15 cellular contexts compared by ENCODE assay signal in the genomic region with DNA sequence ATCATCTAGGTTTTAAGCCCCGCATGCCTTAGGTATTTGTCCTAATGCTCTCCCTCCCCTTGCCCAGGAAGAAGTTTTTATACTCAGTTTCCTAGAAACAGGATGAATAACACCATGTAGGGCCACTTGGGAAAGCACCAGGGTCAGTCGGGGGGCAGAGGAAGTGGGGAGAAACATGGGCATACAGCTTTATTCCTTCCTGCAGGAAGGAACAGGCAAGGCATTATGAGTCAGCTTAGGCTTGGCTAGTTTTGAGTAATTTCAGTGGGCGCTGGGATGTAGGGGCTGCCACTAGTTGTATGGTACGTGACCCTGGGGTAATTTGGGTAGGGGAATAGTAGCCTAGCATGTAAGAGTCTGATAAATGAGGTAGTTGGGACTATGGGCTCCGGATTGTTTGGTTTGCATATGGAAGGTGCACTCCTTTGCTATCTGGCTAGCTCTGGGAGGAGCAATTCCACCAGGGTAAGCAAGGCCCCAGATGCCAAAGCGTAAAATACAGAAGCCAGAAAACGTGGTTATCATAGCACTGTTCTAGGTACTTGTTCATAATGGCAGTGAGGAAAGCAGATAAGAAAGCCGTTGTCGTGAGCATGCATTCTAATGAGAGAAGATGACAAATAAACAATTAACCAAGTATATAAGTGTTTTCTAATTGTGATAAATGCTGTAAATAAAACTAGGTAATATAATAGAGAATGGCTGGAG. TPM values are rescaled to one million over a fixed set of nuclear protein-coding genes. Genes with fewer than 3 reads are reported as not detected.
A peak's percentile ranks its signal among the peaks of the same experiment; 100 is the strongest.
DNase-seq lines count a peak whose midpoint lies in the region; ATAC-seq, FAIRE-seq and TF ChIP-seq lines count a peak whose summit lies in the region.
"Had no signal": no experiment of that assay in that cellular context is flagged by ENCODE, and none has a peak within 500 bp of the region (broad histone marks: within the 10 kb centered on the region; RNA-seq: fewer than 3 reads in every experiment).

No MANE protein-coding gene starts in this region.

- dilution Hi-C loops in keratinocyte (cut with MboI; ENCODE audit: extremely low pct_ligation_motif_present, low sequenced_read_pairs): no loop called here

- H3K36me3 ChIP-seq in keratinocyte (ENCODE audit: control insufficient read depth in 2 of 2, extremely low read depth in 1 of 2, insufficient read depth in 2 of 2, low read length in 2 of 2): no peaks in the 10 kb centered on the region
- H3K36me3 ChIP-seq in BE2C: no peaks in the 10 kb centered on the region

- TF ChIP-seq CTCF in keratinocyte (optimal IDR thresholded peaks at IDR 0.05 in 1 of 3, IDR thresholded peaks at IDR 0.05 in 1 of 3, conservative IDR thresholded peaks at IDR 0.05 in 1 of 3; ENCODE audit: extremely low read depth in 1 of 3, insufficient read depth in 2 of 3, low read length in 3 of 3) (no peak), BE2C (IDR thresholded peaks at IDR 0.05; ENCODE audit: low read depth, low read length) (no peak), omental fat pad (IDR thresholded peaks at IDR 0.05) (no peak)

- DNase-seq in AG08395 (ENCODE audit: low spot score): peak; percentile 5
- DNase-seq in GM12892 (ENCODE audit: insufficient read length): no peak
- peak; percentile 12 for DNase-seq in activated naive CD8-positive, alpha-beta T cell treated with anti-CD3 and anti-CD28 coated beads for 36 hours
- peak; percentile 13 for DNase-seq in keratinocyte (ENCODE audit: low read depth, low spot score)
- no peak for DNase-seq in retina
- DNase-seq in NK-92 treated with Interleukin-12 subunit alpha and Interleukin-12 subunit beta, amount 100 ng/mL, for 24 hours (lab: John Stamatoyannopoulos, UW): no peak
- DNase-seq in BE2C: no peak
- DNase-seq in omental fat pad (ENCODE audit: low spot score): no peak
- DNase-seq: activated CD8-positive, alpha-beta memory T cell treated with anti-CD3 and anti-CD28 coated beads, Interleukin-2, amount 10 ng/mL, durations not matched to agents 7 days and 5 days; NCI-H2029; stimulated activated CD4-positive, alpha-beta T cell treated with anti-CD3 and anti-CD28 coated beads, Interleukin-4, amount 100 ng/mL, for 4 hours had no signal

- H3K27me3 Mint-ChIP-seq in activated naive CD8-positive, alpha-beta T cell treated with anti-CD3 and anti-CD28 coated beads for 36 hours: no peaks in the 10 kb centered on the region
- H3K27me3 Mint-ChIP-seq: activated CD8-positive, alpha-beta memory T cell treated with anti-CD3 and anti-CD28 coated beads, Interleukin-2, amount 10 ng/mL, durations not matched to agents 7 days and 5 days; central memory CD8-positive, alpha-beta T cell; type B pancreatic cell had no signal

- H3K79me2 ChIP-seq in keratinocyte (ENCODE audit: control insufficient read depth, insufficient read depth, low read length): peaks cover 79% of the 10 kb centered on the region

- H3K4me3 ChIP-seq in keratinocyte (ENCODE audit: control insufficient read depth in 2 of 3, extremely low read depth in 1 of 3, insufficient read depth in 2 of 3, low read depth in 1 of 3, low read length in 3 of 3) (no peak overlapping the region), BE2C (ENCODE audit: low read depth, low read length) (no peak overlapping the region)
- H3K4me3 ChIP-seq: hepatocyte had no signal

- H3K9ac ChIP-seq in keratinocyte (ENCODE audit: control insufficient read depth, extremely low read depth, insufficient read depth, low read length): no peak overlapping the region

- no peak overlapping the region for H3K4me3 Mint-ChIP-seq in activated naive CD8-positive, alpha-beta T cell treated with anti-CD3 and anti-CD28 coated beads for 36 hours
- H3K4me3 Mint-ChIP-seq: activated CD8-positive, alpha-beta memory T cell treated with anti-CD3 and anti-CD28 coated beads, Interleukin-2, amount 10 ng/mL, durations not matched to agents 7 days and 5 days; central memory CD8-positive, alpha-beta T cell; nephron; type B pancreatic cell had no signal

- no peaks in the 10 kb centered on the region for H4K20me1 ChIP-seq in keratinocyte (ENCODE audit: control insufficient read depth, extremely low read depth, insufficient read depth, low read length)

- FAIRE-seq in GM12892 (lab: Jason Lieb, UNC) (peak; percentile 90), keratinocyte (lab: Jason Lieb, UNC) (peak; percentile 55)

- H3K9me3 ChIP-seq in keratinocyte (ENCODE audit: control insufficient read depth, low read depth, low read length) (no peaks in the 10 kb centered on the region), BE2C (no peaks in the 10 kb centered on the region)

- H3K4me2 ChIP-seq in keratinocyte (ENCODE audit: control insufficient read depth, extremely low read depth, insufficient read depth, low read depth, low read length): peak overlapping the region; percentile 3
- H3K4me2 ChIP-seq: hepatocyte had no signal

- H3K27ac ChIP-seq in keratinocyte (ENCODE audit: control insufficient read depth, insufficient read depth, low read length): peak overlapping the region; percentile 19
- H3K27ac ChIP-seq: hepatocyte had no signal

- no peak for TF ChIP-seq POLR2A in GM12892 (IDR thresholded peaks at IDR 0.05; ENCODE audit: low read depth, low read length)

- H3K4me1 ChIP-seq in keratinocyte (ENCODE audit: control insufficient read depth, extremely low read depth, insufficient read depth, low read length): peaks cover 23% of the 10 kb centered on the region
- H3K4me1 ChIP-seq in BE2C: peaks cover 11% of the 10 kb centered on the region

- H3K27ac Mint-ChIP-seq in activated naive CD8-positive, alpha-beta T cell treated with anti-CD3 and anti-CD28 coated beads for 36 hours: no peak overlapping the region
- H3K27ac Mint-ChIP-seq: activated CD8-positive, alpha-beta memory T cell treated with anti-CD3 and anti-CD28 coated beads, Interleukin-2, amount 10 ng/mL, durations not matched to agents 7 days and 5 days; nephron; type B pancreatic cell had no signal

- peaks cover 2% of the 10 kb centered on the region for H3K9me1 ChIP-seq in keratinocyte (ENCODE audit: control insufficient read depth, extremely low read depth, insufficient read depth, low read length)

- no peak for ATAC-seq in omental fat pad (ENCODE audit: low FRiP score)
- ATAC-seq: activated CD8-positive, alpha-beta memory T cell treated with anti-CD3 and anti-CD28 coated beads, Interleukin-2, amount 10 ng/mL, durations not matched to agents 7 days and 5 days had no signal

- H3K36me3 Mint-ChIP-seq in activated naive CD8-positive, alpha-beta T cell treated with anti-CD3 and anti-CD28 coated beads for 36 hours: peaks cover 4% of the 10 kb centered on the region

- no peak overlapping the region for H2AFZ ChIP-seq in keratinocyte (ENCODE audit: control insufficient read depth, low read length)
- H2AFZ ChIP-seq: hepatocyte had no signal

- H3K9me3 Mint-ChIP-seq in activated naive CD8-positive, alpha-beta T cell treated with anti-CD3 and anti-CD28 coated beads for 36 hours: no peaks in the 10 kb centered on the region
- H3K9me3 Mint-ChIP-seq: central memory CD8-positive, alpha-beta T cell; nephron; type B pancreatic cell had no signal

- peaks cover 18% of the 10 kb centered on the region for H3K4me1 Mint-ChIP-seq in activated naive CD8-positive, alpha-beta T cell treated with anti-CD3 and anti-CD28 coated beads for 36 hours

- H3K27me3 ChIP-seq in keratinocyte (ENCODE audit: control insufficient read depth, extremely low read depth, insufficient read depth, low read length) (no peaks in the 10 kb centered on the region), BE2C (no peaks in the 10 kb centered on the region)
- H3K27me3 ChIP-seq: hepatocyte had no signal

RNA-seq across cellular contexts. Expression of gene ACER3, which starts 24.8 kb away (rescaled TPM):
- polyA plus RNA-seq in GM12892 (2012; ENCODE audit: missing spikeins): 4.8 TPM
- total RNA-seq in activated naive CD8-positive, alpha-beta T cell treated with anti-CD3 and anti-CD28 coated beads for 36 hours: 10 to 100 TPM; 10.7 to 11.6 TPM
- polyA plus RNA-seq in keratinocyte: 25.5 to 55.0 TPM (median 36.1 TPM) in 3 replicates
- 5.1 TPM for polyA plus RNA-seq in keratinocyte (2011; ENCODE audit: low read depth)
- 13.6 and 35.6 TPM in 2 replicates for polyA plus RNA-seq in keratinocyte (2011; cell fraction: cytosol; rRNA removed)
- polyA plus RNA-seq in keratinocyte (2011; cell fraction: nucleus; rRNA removed): 27.4 and 29.5 TPM in 2 replicates
- polyA plus RNA-seq in keratinocyte (2012; ENCODE audit: low replicate concordance): 5.3 and 31.7 TPM in 2 replicates
- 15.0 to 47.3 TPM (median 33.2 TPM) in 3 replicates for polyA minus RNA-seq in keratinocyte
- 20.7 TPM for polyA minus RNA-seq in keratinocyte (2011; cell fraction: cytosol; rRNA and poly(A)+ RNA removed)
- polyA minus RNA-seq in keratinocyte (2011; cell fraction: nucleus; rRNA and poly(A)+ RNA removed): 26.4 and 50.2 TPM in 2 replicates
- 2.8 TPM for polyA plus RNA-seq in BE2C (2012; ENCODE audit: insufficient read depth, insufficient read length, low read depth)
- 10 to 100 TPM; 19.0 to 26.6 (median 22.0) TPM for total RNA-seq in omental fat pad

Comparison
In these comparisons a context has a peak if more than half of its experiments do, and no peak if none do; other contexts are left out.
1. DNase-seq: peak in AG08395 (single experiment), activated naive CD8-positive, alpha-beta T cell treated with anti-CD3 and anti-CD28 coated beads for 36 hours (single experiment) and keratinocyte (single experiment); none in GM12892 (single experiment), retina (single experiment), NK-92 treated with Interleukin-12 subunit alpha and Interleukin-12 subunit beta, amount 100 ng/mL, for 24 hours (single experiment), BE2C (single experiment) and omental fat pad (single experiment).